8 cellular contexts compared by ENCODE assay signal in the genomic region with DNA sequence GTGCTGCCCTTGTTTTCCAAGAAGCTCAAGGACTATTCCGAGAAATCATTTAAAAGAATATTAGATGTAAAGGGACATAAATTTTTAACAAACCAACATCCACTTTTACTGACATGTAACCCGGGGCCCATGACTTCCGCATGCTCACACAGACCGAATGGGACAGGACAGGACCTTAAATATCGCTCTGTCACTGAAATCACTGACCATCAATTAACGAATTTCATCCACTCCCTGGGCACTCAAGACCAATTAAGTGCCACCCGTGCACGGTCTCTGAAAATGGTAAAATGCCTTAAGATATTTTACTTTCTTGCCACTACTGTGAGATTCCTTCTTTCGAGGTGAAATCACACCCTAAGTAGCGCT. TPM values are rescaled to one million over a fixed set of nuclear protein-coding genes. Genes with fewer than 3 reads are reported as not detected.
DNase-seq lines count a peak whose midpoint lies in the region; ATAC-seq lines count a peak whose summit lies in the region.

No MANE protein-coding gene starts in this region.

- no peaks in the 10 kb centered on the region for H3K9me3 ChIP-seq in iPS DF 6.9 (ENCODE audit: control insufficient read depth, insufficient read depth, low read length)

- peak overlapping the region; percentile 71 for H3K27ac Mint-ChIP-seq in activated T-cell treated with anti-CD3 and anti-CD28 coated beads, Interleukin-2, amount 50 U/mL, for 72 hours
- peak overlapping the region; percentile 89 for H3K27ac Mint-ChIP-seq in stimulated activated naive B cell treated with anti-CD40 and anti-IgM and Interleukin-4, amounts not matched to agents 10 μg/mL and 1 μg/mL and 100 μg/mL, for 72 hours

- no peaks in the 10 kb centered on the region for H3K9me3 Mint-ChIP-seq in activated T-cell treated with anti-CD3 and anti-CD28 coated beads, Interleukin-2, amount 50 U/mL, for 72 hours
- H3K9me3 Mint-ChIP-seq in stimulated activated naive B cell treated with anti-CD40 and anti-IgM and Interleukin-4, amounts not matched to agents 10 μg/mL and 1 μg/mL and 100 μg/mL, for 72 hours: no peaks in the 10 kb centered on the region

- DNase-seq in SIG-M5 treated with dmso at 0.1 percent for 504 hours (lab: John Stamatoyannopoulos, UW; ENCODE audit: unreplicated experiment) (peak; percentile 29), SIG-M5 (lab: John Stamatoyannopoulos, UW) (no peak), iPS DF 6.9 (ENCODE audit: low read depth, low spot score) (no peak), NCI-H446 treated with DMSO at 0.1 percent for 48 hours (lab: John Stamatoyannopoulos, UW) (no peak), retina (no peak)
- no peak for DNase-seq in activated T-cell treated with anti-CD3 and anti-CD28 coated beads, Interleukin-2, amount 50 U/mL, for 72 hours
- DNase-seq in stimulated activated naive B cell treated with anti-CD40 and anti-IgM and Interleukin-4, amounts not matched to agents 10 μg/mL and 1 μg/mL and 100 μg/mL, for 72 hours: no peak

- peaks cover 5% of the 10 kb centered on the region for H3K4me1 Mint-ChIP-seq in activated T-cell treated with anti-CD3 and anti-CD28 coated beads, Interleukin-2, amount 50 U/mL, for 72 hours (ENCODE audit: low read depth)
- peaks cover 6 to 18% of the 10 kb centered on the region in 2 donors for H3K4me1 Mint-ChIP-seq in stimulated activated naive B cell treated with anti-CD40 and anti-IgM and Interleukin-4, amounts not matched to agents 10 μg/mL and 1 μg/mL and 100 μg/mL, for 72 hours

- no peak overlapping the region for H3K27ac ChIP-seq in iPS DF 6.9 (ENCODE audit: low read length)

- peaks cover 3% of the 10 kb centered on the region; the same call in 1 of the 2 replicates for H3K4me1 ChIP-seq in iPS DF 6.9 (ENCODE audit: control insufficient read depth, insufficient read depth, low read length)

- H3K36me3 ChIP-seq in iPS DF 6.9 (ENCODE audit: control insufficient read depth, insufficient read depth, low read length): no peaks in the 10 kb centered on the region

- no CpG with 5 or more reads among the region's 10 CpGs for WGBS in iPS DF 6.9 (ENCODE audit: insufficient coverage, insufficient read length)

- no peaks in the 10 kb centered on the region for H3K36me3 Mint-ChIP-seq in activated T-cell treated with anti-CD3 and anti-CD28 coated beads, Interleukin-2, amount 50 U/mL, for 72 hours (ENCODE audit: insufficient read depth in 2 of 2)
- peaks cover 3 to 5% of the 10 kb centered on the region in 2 donors for H3K36me3 Mint-ChIP-seq in stimulated activated naive B cell treated with anti-CD40 and anti-IgM and Interleukin-4, amounts not matched to agents 10 μg/mL and 1 μg/mL and 100 μg/mL, for 72 hours

- H3K27me3 ChIP-seq in iPS DF 6.9 (ENCODE audit: control insufficient read depth, insufficient read depth, low read length): no peaks in the 10 kb centered on the region

- H3K4me3 ChIP-seq in iPS DF 6.9 (ENCODE audit: low read length): peak overlapping the region; percentile 99; the same call in 1 of the 2 replicates

- ATAC-seq in HG03025 (IDR thresholded peaks at IDR 0.05; ENCODE audit: low FRiP score, unreplicated experiment): peak; percentile 16
- peak in 1 of 2 donors; percentile 46 for ATAC-seq in activated T-cell treated with anti-CD3 and anti-CD28 coated beads, Interleukin-2, amount 50 U/mL, for 72 hours (replicated peaks in 1 of 2)
- peak; percentile 54 to 61 for ATAC-seq in stimulated activated naive B cell treated with anti-CD40 and anti-IgM and Interleukin-4, amounts not matched to agents 10 μg/mL and 1 μg/mL and 100 μg/mL, for 72 hours (replicated peaks)

- H3K4me3 Mint-ChIP-seq in activated T-cell treated with anti-CD3 and anti-CD28 coated beads, Interleukin-2, amount 50 U/mL, for 72 hours: peak overlapping the region; percentile 74 to 85
- peak overlapping the region; percentile 91 to 97 for H3K4me3 Mint-ChIP-seq in stimulated activated naive B cell treated with anti-CD40 and anti-IgM and Interleukin-4, amounts not matched to agents 10 μg/mL and 1 μg/mL and 100 μg/mL, for 72 hours

- peaks cover 7% of the 10 kb centered on the region for H3K27me3 Mint-ChIP-seq in activated T-cell treated with anti-CD3 and anti-CD28 coated beads, Interleukin-2, amount 50 U/mL, for 72 hours (ENCODE audit: low read depth)
- H3K27me3 Mint-ChIP-seq in stimulated activated naive B cell treated with anti-CD40 and anti-IgM and Interleukin-4, amounts not matched to agents 10 μg/mL and 1 μg/mL and 100 μg/mL, for 72 hours: peaks cover 0 to 2% of the 10 kb centered on the region in 2 donors

RNA-seq across cellular contexts. Expression of a gene that starts 0.5 kb away (rescaled TPM):
- total RNA-seq in activated T-cell treated with anti-CD3 and anti-CD28 coated beads, Interleukin-2, amount 50 U/mL, for 72 hours: 1 to 10 TPM in 1 of 2 donors, under 1 TPM in 1; 0.24 to 2.2 TPM
